19 cellular contexts compared by ENCODE assay signal in genomic region chr1:25091671-25092070, GRCh38.
A peak's percentile ranks its signal among the peaks of the same experiment; 100 is the strongest.
DNase-seq lines count a peak whose midpoint lies in the region; FAIRE-seq and TF ChIP-seq lines count a peak whose summit lies in the region.
"Had no signal": no experiment of that assay in that cellular context is flagged by ENCODE, and none has a peak within 500 bp of the region (broad histone marks: within the 10 kb centered on the region; RNA-seq: fewer than 3 reads in every experiment).

No MANE protein-coding gene starts in this region.

- peak overlapping the region; percentile 85 for H3K4me2 ChIP-seq in BLaER1

- H3K36me3 Mint-ChIP-seq in nephron progenitor cell (ENCODE audit: low read depth), result no peaks in the 10 kb centered on the region
- H3K36me3 Mint-ChIP-seq in activated CD4-positive, alpha-beta T cell treated with anti-CD3 and anti-CD28 coated beads, Interleukin-2, amount 10 ng/mL, durations not matched to agents 7 days and 5 days (ENCODE audit: low read depth), result peaks cover 17% of the 10 kb centered on the region

- DNase-seq in AG10803 (ENCODE audit: low read depth), result peak; percentile 10
- DNase-seq in SW480 (ENCODE audit: low spot score), result peak; percentile 43
- no peak for DNase-seq in nephron progenitor cell
- no peak for DNase-seq in DMS53 (lab: John Stamatoyannopoulos, UW)
- DNase-seq in frontal cortex (ENCODE audit: low spot score in 2 of 2), result no peak
- DNase-seq in activated CD4-positive, alpha-beta T cell treated with anti-CD3 and anti-CD28 coated beads, Interleukin-2, amount 10 ng/mL, durations not matched to agents 7 days and 5 days, result no peak
- DNase-seq: ACHN, DMS79 treated with DMSO at 0.1 percent for 48 hours, H7, MG63, NCI-H1417, NCI-H1694 treated with DMSO at 0.1 percent for 48 hours, NCI-H2081 treated with DMSO at 0.1 percent for 48 hours, NCI-H774, Right ventricle myocardium superior had no signal

- peaks cover 10% of the 10 kb centered on the region for H3K4me1 Mint-ChIP-seq in nephron progenitor cell
- H3K4me1 Mint-ChIP-seq in activated CD4-positive, alpha-beta T cell treated with anti-CD3 and anti-CD28 coated beads, Interleukin-2, amount 10 ng/mL, durations not matched to agents 7 days and 5 days, result peaks cover 49% of the 10 kb centered on the region

- H3K27me3 Mint-ChIP-seq in nephron progenitor cell (ENCODE audit: low read depth, poor library complexity), result peaks cover 40% of the 10 kb centered on the region
- H3K27me3 Mint-ChIP-seq in activated CD4-positive, alpha-beta T cell treated with anti-CD3 and anti-CD28 coated beads, Interleukin-2, amount 10 ng/mL, durations not matched to agents 7 days and 5 days, result peaks cover 11% of the 10 kb centered on the region

- no peaks in the 10 kb centered on the region for H4K20me1 ChIP-seq in BLaER1

- H3K36me3 ChIP-seq in BLaER1, result no peaks in the 10 kb centered on the region
- H3K36me3 ChIP-seq: MG63 had no signal

- peaks cover 13% of the 10 kb centered on the region for H3K9me3 Mint-ChIP-seq in nephron progenitor cell
- H3K9me3 Mint-ChIP-seq in activated CD4-positive, alpha-beta T cell treated with anti-CD3 and anti-CD28 coated beads, Interleukin-2, amount 10 ng/mL, durations not matched to agents 7 days and 5 days, result peaks cover 5% of the 10 kb centered on the region

- FAIRE-seq in frontal cortex (lab: Jason Lieb, UNC), result no peak
- FAIRE-seq: D721Med, GM12878 had no signal

- H3K4me3 Mint-ChIP-seq in nephron progenitor cell, result no peak overlapping the region
- no peak overlapping the region for H3K4me3 Mint-ChIP-seq in activated CD4-positive, alpha-beta T cell treated with anti-CD3 and anti-CD28 coated beads, Interleukin-2, amount 10 ng/mL, durations not matched to agents 7 days and 5 days

- TF ChIP-seq CTCF in AG10803 (conservative IDR thresholded peaks at IDR 0.05; ENCODE audit: low read length) (no peak), nephron progenitor cell (IDR thresholded peaks at IDR 0.05) (no peak)

- CTCF ChIA-PET in activated CD4-positive, alpha-beta T cell treated with anti-CD3 and anti-CD28 coated beads, Interleukin-2, amount 10 ng/mL, durations not matched to agents 7 days and 5 days (lab: Charles Lee), result interaction anchor here (0.9 to 1.0 kb wide), 3 partner anchors 10 to 18 kb away, joined by 3 read pairs; no protein-coding TSS in a partner anchor

- H3K4me1 ChIP-seq in BLaER1, result peaks cover 87% of the 10 kb centered on the region

- H3K9me3 ChIP-seq in BLaER1, result peaks cover 8% of the 10 kb centered on the region
- H3K9me3 ChIP-seq: MG63 had no signal

- H3K27ac Mint-ChIP-seq in nephron progenitor cell, result peak overlapping the region; percentile 46
- no peak overlapping the region for H3K27ac Mint-ChIP-seq in activated CD4-positive, alpha-beta T cell treated with anti-CD3 and anti-CD28 coated beads, Interleukin-2, amount 10 ng/mL, durations not matched to agents 7 days and 5 days

- no peaks in the 10 kb centered on the region for H3K27me3 ChIP-seq in BLaER1
- H3K27me3 ChIP-seq: MG63 had no signal

- no peak overlapping the region for H3K4me3 ChIP-seq in AG10803 (ENCODE audit: low read length)
- H3K4me3 ChIP-seq in BLaER1, result no peak overlapping the region
- H3K4me3 ChIP-seq: GM12878, MG63 had no signal

- H3K9ac ChIP-seq in BLaER1, result no peak overlapping the region

- POLR2A ChIA-PET in activated CD4-positive, alpha-beta T cell treated with anti-CD3 and anti-CD28 coated beads, Interleukin-2, amount 10 ng/mL, durations not matched to agents 7 days and 5 days (lab: Charles Lee), result no interaction called here

- no peak overlapping the region for H3K27ac ChIP-seq in BLaER1
- H3K27ac ChIP-seq: C4-2B had no signal

Comparison
In these comparisons a context has a peak if more than half of its experiments do, and no peak if none do; other contexts are left out.
1. DNase-seq: peak in AG10803 (single experiment) and SW480 (single experiment); none in nephron progenitor cell (single experiment), DMS53 (single experiment), frontal cortex (0 of 2) and activated CD4-positive, alpha-beta T cell treated with anti-CD3 and anti-CD28 coated beads, Interleukin-2, amount 10 ng/mL, durations not matched to agents 7 days and 5 days (single experiment).